In the genomic region with DNA sequence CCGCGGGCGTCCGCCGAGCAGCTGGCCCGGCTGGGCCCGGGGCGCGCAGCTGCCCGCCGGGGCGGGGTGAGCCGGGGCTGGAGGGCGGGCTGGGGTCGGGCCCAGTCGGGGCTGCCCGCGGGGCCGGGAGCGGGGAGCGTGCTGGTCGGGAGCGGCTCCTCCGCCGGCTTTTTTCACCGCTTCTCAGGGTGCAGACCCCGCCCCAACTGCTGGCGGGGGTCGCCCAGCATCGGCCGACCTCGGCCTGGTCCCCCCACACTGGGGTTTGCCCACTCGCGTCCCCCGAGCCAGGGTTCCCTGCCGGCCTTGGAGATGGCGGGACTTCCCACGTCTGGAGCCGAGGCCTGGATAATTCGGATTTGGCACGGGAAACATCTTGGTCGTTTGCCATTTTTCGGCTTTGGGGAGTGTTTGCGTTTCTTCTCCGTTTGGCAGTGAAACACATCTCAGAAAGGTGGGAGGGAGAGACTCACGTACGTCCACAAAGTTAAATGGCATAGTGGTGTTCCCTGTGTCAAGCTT, we compare ENCODE assay signal across 8 cellular contexts. TPM values are rescaled to one million over a fixed set of nuclear protein-coding genes. Genes with fewer than 3 reads are reported as not detected.
DNase-seq lines count a peak whose midpoint lies in the region; ATAC-seq, FAIRE-seq and TF ChIP-seq lines count a peak whose summit lies in the region.

No MANE protein-coding gene starts in this region.

- peaks cover 42% of the 10 kb centered on the region for H3K4me1 Mint-ChIP-seq in activated naive CD4-positive, alpha-beta T cell treated with anti-CD3 and anti-CD28 coated beads for 36 hours (ENCODE audit: low read depth)

- intact Hi-C loops in activated naive CD4-positive, alpha-beta T cell treated with anti-CD3 and anti-CD28 coated beads for 36 hours (cut with micrococcal nuclease): loop anchor here (1.0 to 2.0 kb wide), 5 partner anchors 35 to 293 kb away; a partner anchor contains a TSS
- intact Hi-C loops in pancreas (cut with DNase I): no loop called here

- H3K27me3 ChIP-seq in pancreas: no peaks in the 10 kb centered on the region

- CTCF ChIA-PET in activated naive CD4-positive, alpha-beta T cell treated with anti-CD3 and anti-CD28 coated beads for 36 hours (lab: Charles Lee): interaction anchor here (0.7 to 1.2 kb wide), 3 partner anchors 9 to 267 kb away, joined by 3 to 4 read pairs (median 3); no protein-coding TSS in a partner anchor

- 0 to 1% methylated on average over 47 of the region's 47 CpGs for WGBS in pancreas, 2 donors

- H3K4me3 ChIP-seq in HFF-Myc (replicated peaks; ENCODE audit: low read depth, low read length): peak overlapping the region; percentile 95
- H3K4me3 ChIP-seq in pancreas: peak overlapping the region; percentile 86 to 97 (median 96)

- FAIRE-seq in GM12892 (lab: Jason Lieb, UNC) (peak; percentile 9), pancreas (lab: Jason Lieb, UNC) (no peak)

- H3K27me3 Mint-ChIP-seq in activated naive CD4-positive, alpha-beta T cell treated with anti-CD3 and anti-CD28 coated beads for 36 hours (ENCODE audit: low read depth): no peaks in the 10 kb centered on the region

- H3K27ac Mint-ChIP-seq in activated naive CD4-positive, alpha-beta T cell treated with anti-CD3 and anti-CD28 coated beads for 36 hours: peak overlapping the region; percentile 96

- H3K27ac ChIP-seq in pancreas: peak overlapping the region; percentile 59 to 73 (median 70)

- no peak for TF ChIP-seq CTCF in HFF-Myc (IDR thresholded peaks at IDR 0.05; ENCODE audit: low read depth, low read length, missing control alignments)
- no peak for TF ChIP-seq CTCF in pancreas (IDR thresholded peaks at IDR 0.05)

- H3K36me3 ChIP-seq in pancreas: no peaks in the 10 kb centered on the region

- TF ChIP-seq POLR2A in GM12892 (IDR thresholded peaks at IDR 0.05; ENCODE audit: low read depth, low read length): no peak

- H3K9me3 Mint-ChIP-seq in activated naive CD4-positive, alpha-beta T cell treated with anti-CD3 and anti-CD28 coated beads for 36 hours: no peaks in the 10 kb centered on the region

- H3K4me1 ChIP-seq in pancreas: peaks cover 6 to 26% (median 13%) of the 10 kb centered on the region in 3 donors

- peak; percentile 26 for DNase-seq in GM12892 (ENCODE audit: insufficient read length)
- no peak for DNase-seq in HFF-Myc (ENCODE audit: extremely low read depth, low read depth)
- DNase-seq in NCI-H1105 (lab: John Stamatoyannopoulos, UW): peak; percentile 2
- peak; percentile 18 for DNase-seq in activated naive CD4-positive, alpha-beta T cell treated with anti-CD3 and anti-CD28 coated beads for 36 hours
- peak; percentile 14 for DNase-seq in globus pallidus (ENCODE audit: low spot score)
- DNase-seq in pancreas: peak; percentile 27 to 78 (median 67)
- no peak for DNase-seq in CD1c-positive myeloid dendritic cell (ENCODE audit: extremely low spot score)
- no peak for DNase-seq in effector CD4-positive, alpha-beta T cell

- peak; percentile 11 to 57 (median 25) for ATAC-seq in pancreas

- peak overlapping the region; percentile 98 for H3K4me3 Mint-ChIP-seq in activated naive CD4-positive, alpha-beta T cell treated with anti-CD3 and anti-CD28 coated beads for 36 hours

- H3K36me3 Mint-ChIP-seq in activated naive CD4-positive, alpha-beta T cell treated with anti-CD3 and anti-CD28 coated beads for 36 hours (ENCODE audit: low read depth): peaks cover 7% of the 10 kb centered on the region

- no peaks in the 10 kb centered on the region for H3K9me3 ChIP-seq in pancreas

RNA-seq across cellular contexts. Expression of a gene that starts 0.4 kb away (rescaled TPM):
- 27.4 TPM for polyA plus RNA-seq in GM12892 (2012; ENCODE audit: missing spikeins)
- 10 to 100 TPM; 51.4 to 54.0 TPM for total RNA-seq in activated naive CD4-positive, alpha-beta T cell treated with anti-CD3 and anti-CD28 coated beads for 36 hours
- 10 to 100 TPM; 44.0 to 64.0 (median 51.9) TPM for total RNA-seq in pancreas
- polyA plus RNA-seq in pancreas: 10 to 100 TPM; 15.9 to 28.8 TPM

Comparison
In these comparisons a context has a peak if more than half of its experiments do, and no peak if none do; other contexts are left out.
1. DNase-seq: peak in GM12892 (single experiment), NCI-H1105 (single experiment), activated naive CD4-positive, alpha-beta T cell treated with anti-CD3 and anti-CD28 coated beads for 36 hours (single experiment), globus pallidus (single experiment) and pancreas (6 of 6); none in HFF-Myc (single experiment), CD1c-positive myeloid dendritic cell (single experiment) and effector CD4-positive, alpha-beta T cell (single experiment).